In the genomic region with DNA sequence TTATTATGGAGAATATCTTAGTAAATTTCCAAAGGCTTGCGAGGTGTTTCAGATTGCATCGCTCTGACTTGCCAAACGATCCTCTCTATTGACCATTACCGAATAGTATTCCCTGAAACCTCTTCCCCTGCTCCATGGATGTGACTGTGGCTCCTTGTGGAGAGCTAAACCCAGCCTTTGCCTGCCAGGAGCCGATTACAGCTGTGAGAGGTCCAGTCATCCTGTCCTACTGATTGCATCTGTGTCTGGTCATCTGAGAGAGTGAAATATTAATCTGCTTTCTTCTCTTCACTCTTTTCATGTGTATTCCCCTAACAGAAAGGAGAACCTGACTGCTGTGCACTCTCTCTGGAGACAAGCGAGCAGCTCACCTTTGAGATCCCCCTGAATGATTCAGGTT, we compare ENCODE assay signal across 30 cellular contexts.
"Had no signal": no experiment of that assay in that cellular context is flagged by ENCODE, and none has a peak within 500 bp of the region (broad histone marks: within the 10 kb centered on the region; RNA-seq: fewer than 3 reads in every experiment).

No MANE protein-coding gene starts in this region.

- DNase-seq: activated B cell treated with CpG ODN at 0.5 μM for 24 hours; activated CD4-positive, alpha-beta memory T cell treated with anti-CD3 and anti-CD28 coated beads for 36 hours; activated CD4-positive, alpha-beta T cell treated with anti-CD3 and anti-CD28 coated beads for 36 hours; activated CD4-positive, alpha-beta T cell treated with anti-CD3 and anti-CD28 coated beads, Interleukin-2, amount 10 ng/mL, durations not matched to agents 24 days and 14 days; activated CD4-positive, CD25-positive, alpha-beta regulatory T cell treated with anti-CD3 and anti-CD28 coated beads, Interleukin-2, amount 50 U/mL, for 72 hours; activated CD8-positive, alpha-beta memory T cell treated with anti-CD3 and anti-CD28 coated beads, Interleukin-2, amount 10 ng/mL, durations not matched to agents 7 days and 5 days; activated CD8-positive, alpha-beta memory T cell treated with anti-CD3 and anti-CD28 coated beads, Interleukin-2, amount 50 U/mL, for 4 hours; activated CD8-positive, alpha-beta T cell treated with anti-CD3 and anti-CD28 coated beads, Interleukin-2, amount 10 ng/mL, durations not matched to agents 7 days and 5 days; activated gamma-delta T cell; activated naive CD4-positive, alpha-beta T cell; activated naive CD4-positive, alpha-beta T cell treated with anti-CD3 and anti-CD28 coated beads, Interleukin-2, amount 10 ng/mL, durations not matched to agents 7 days and 5 days; activated naive CD8-positive, alpha-beta T cell treated with anti-CD3 and anti-CD28 coated beads, Interleukin-2, amount 10 ng/mL, durations not matched to agents 7 days and 5 days; activated T-cell treated with anti-CD3 and anti-CD28 coated beads, Interleukin-2, amount 50 U/mL, for 1 hour; activated T-cell treated with anti-CD3 and anti-CD28 coated beads, Interleukin-2, amount 50 U/mL, for 72 hours; central memory CD4-positive, alpha-beta T cell; cerebellar nuclear complex; colonic mucosa; effector memory CD4-positive, alpha-beta T cell; endodermal cell; foreskin keratinocyte; gastrocnemius medialis; glutamatergic neuron; heart left ventricle; T1000; WERI-Rb-1 had no signal

- H3K9me3 ChIP-seq: ascending aorta, breast epithelium, colonic mucosa, gastrocnemius medialis, heart left ventricle had no signal

- H3K27ac ChIP-seq: ascending aorta, breast epithelium, cardiac muscle cell, colonic mucosa, foreskin keratinocyte, gastrocnemius medialis, heart left ventricle, WERI-Rb-1 had no signal

- H3K4me3 ChIP-seq: ascending aorta, breast epithelium, cardiac muscle cell, colonic mucosa, gastrocnemius medialis, heart left ventricle had no signal

- ATAC-seq: activated CD4-positive, alpha-beta T cell treated with anti-CD3 and anti-CD28 coated beads for 36 hours; activated CD8-positive, alpha-beta memory T cell treated with anti-CD3 and anti-CD28 coated beads, Interleukin-2, amount 10 ng/mL, durations not matched to agents 7 days and 5 days; activated CD8-positive, alpha-beta T cell treated with anti-CD3 and anti-CD28 coated beads, Interleukin-2, amount 10 ng/mL, durations not matched to agents 7 days and 5 days; activated naive CD4-positive, alpha-beta T cell treated with anti-CD3 and anti-CD28 coated beads, Interleukin-2, amount 50 U/mL, for 72 hours; activated T-cell treated with anti-CD3 and anti-CD28 coated beads, Interleukin-2, amount 50 U/mL, for 72 hours; esophagus mucosa; foreskin keratinocyte; gastrocnemius medialis; heart left ventricle had no signal

- H3K27me3 ChIP-seq: ascending aorta, breast epithelium, cardiac muscle cell, colonic mucosa, foreskin keratinocyte, gastrocnemius medialis, heart left ventricle had no signal

- H3K36me3 ChIP-seq: ascending aorta, breast epithelium, cardiac muscle cell, colonic mucosa, gastrocnemius medialis, heart left ventricle, WERI-Rb-1 had no signal

- H3K4me1 ChIP-seq: ascending aorta, breast epithelium, colonic mucosa, foreskin keratinocyte, gastrocnemius medialis, heart left ventricle had no signal
